ENCODE assay signal across 16 cellular contexts in the genomic region with DNA sequence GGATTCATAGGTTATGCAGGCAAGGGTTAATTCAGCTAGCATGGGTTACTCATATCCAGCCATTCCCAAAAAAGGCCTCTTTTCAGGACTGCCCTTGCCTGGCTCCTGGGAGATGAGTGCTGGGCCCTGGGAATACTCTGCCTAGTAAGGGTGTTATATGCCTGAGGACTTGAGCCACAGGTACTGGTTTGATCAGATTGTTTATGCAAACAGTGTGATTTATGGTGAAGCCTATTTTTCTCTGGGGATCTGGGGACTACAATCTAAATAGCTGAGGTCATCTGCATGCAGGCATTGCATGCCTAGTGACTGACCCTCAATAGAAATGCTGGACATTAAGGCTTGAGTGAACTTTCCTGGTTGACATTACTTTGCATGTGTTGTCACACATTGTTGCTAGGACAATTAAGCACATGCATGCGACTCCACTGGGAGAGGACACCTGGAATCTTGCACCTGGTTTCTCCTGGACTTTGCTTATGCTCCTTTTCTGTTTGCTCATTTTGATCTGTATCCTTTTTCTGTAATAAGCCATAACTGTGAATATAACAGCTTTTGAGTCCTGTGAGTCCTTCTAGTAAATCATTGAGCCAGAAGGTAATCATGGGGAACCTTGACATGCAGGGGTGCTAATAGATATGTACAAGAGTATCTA.
DNase-seq lines count a peak whose midpoint lies in the region; ATAC-seq and TF ChIP-seq lines count a peak whose summit lies in the region.
"Had no signal": no experiment of that assay in that cellular context is flagged by ENCODE, and none has a peak within 500 bp of the region (broad histone marks: within the 10 kb centered on the region; RNA-seq: fewer than 3 reads in every experiment).

No MANE protein-coding gene starts in this region.

- H3K79me2 ChIP-seq in GM23338 (replicated peaks; ENCODE audit: insufficient read depth), result no peaks in the 10 kb centered on the region

- H4K20me1 ChIP-seq in GM23338 (replicated peaks; ENCODE audit: insufficient read depth), result no peaks in the 10 kb centered on the region
- H4K20me1 ChIP-seq: BLaER1 had no signal

- no peaks in the 10 kb centered on the region for H3K36me3 ChIP-seq in GM23338 (ENCODE audit: insufficient read depth)
- H3K36me3 ChIP-seq: BLaER1 had no signal

- H3K27ac ChIP-seq in GM23338 (ENCODE audit: low read depth) (no peak overlapping the region), coronary artery (no peak overlapping the region)
- H3K27ac ChIP-seq: BLaER1 had no signal

- no peak for TF ChIP-seq CTCF in GM23338 (conservative IDR thresholded peaks at IDR 0.05; ENCODE audit: low read depth in 2 of 2)
- no peak for TF ChIP-seq CTCF in coronary artery (IDR thresholded peaks at IDR 0.05)

- peak; percentile 41; the same call in 2 of the 3 replicates for ATAC-seq in GM23338
- ATAC-seq: HCT116 had no signal

- H3K4me1 ChIP-seq in GM23338 (ENCODE audit: insufficient read depth), result no peaks in the 10 kb centered on the region
- H3K4me1 ChIP-seq: BLaER1 had no signal

- no peaks in the 10 kb centered on the region for H3K27me3 Mint-ChIP-seq in GM23338 (ENCODE audit: insufficient read depth, low read depth, poor library complexity)
- H3K27me3 Mint-ChIP-seq: IgD-negative memory B cell had no signal

- H3K9me3 Mint-ChIP-seq in GM23338, result no peaks in the 10 kb centered on the region
- H3K9me3 Mint-ChIP-seq: IgD-negative memory B cell had no signal

- no peak overlapping the region; the same call in 1 of the 2 replicates for H3K27ac Mint-ChIP-seq in GM23338
- H3K27ac Mint-ChIP-seq: IgD-negative memory B cell had no signal

- H3K4me3 ChIP-seq in GM23338 (no peak overlapping the region), coronary artery (no peak overlapping the region)
- H3K4me3 ChIP-seq: BLaER1 had no signal

- no peaks in the 10 kb centered on the region for H3K9me2 ChIP-seq in GM23338 (ENCODE audit: insufficient read depth)

- no peak for DNase-seq in GM23338 (ENCODE audit: low spot score)
- peak; percentile 36 for DNase-seq in NCI-H69 (lab: John Stamatoyannopoulos, UW)
- peak; percentile 39 for DNase-seq in kidney tubule cell (ENCODE audit: low spot score)
- DNase-seq in renal cortical epithelial cell (ENCODE audit: low read depth), result peak; percentile 17
- no peak for DNase-seq in coronary artery (ENCODE audit: low spot score)
- DNase-seq in DMS114 treated with DMSO at 0.1 percent for 48 hours (lab: John Stamatoyannopoulos, UW; ENCODE audit: unreplicated experiment), result no peak
- DNase-seq in cerebellar nuclear complex (lab: John Stamatoyannopoulos, UW), result no peak
- DNase-seq: DMS153, NCI-H1048, NCI-H187, NCI-H446 treated with DMSO at 0.1 percent for 48 hours, NCI-H82, SIG-M5 had no signal

- H3K4me2 ChIP-seq in GM23338, result no peak overlapping the region
- H3K4me2 ChIP-seq: BLaER1 had no signal

- H3K4me3 Mint-ChIP-seq in GM23338, result no peak overlapping the region

- peaks cover 13% of the 10 kb centered on the region for H3K4me1 Mint-ChIP-seq in GM23338
- H3K4me1 Mint-ChIP-seq: IgD-negative memory B cell had no signal

- H3K36me3 Mint-ChIP-seq in GM23338 (ENCODE audit: low read depth), result no peaks in the 10 kb centered on the region

- H3K27me3 ChIP-seq in GM23338 (ENCODE audit: insufficient read depth), result no peaks in the 10 kb centered on the region
- H3K27me3 ChIP-seq: BLaER1 had no signal

- no peaks in the 10 kb centered on the region for H3F3A ChIP-seq in GM23338 (replicated peaks; ENCODE audit: low read depth)

- H2AFZ ChIP-seq in GM23338, result no peak overlapping the region

TF ChIP-seq in GM23338, 12 proteins besides CTCF, POLR2A, EP300 and RAD21:
- no peak for TF ChIP-seq CREB1 (CRISPR knock-in tag; IDR thresholded peaks at IDR 0.05; ENCODE audit: low read depth)
- TF ChIP-seq POLR2AphosphoS5 (IDR thresholded peaks at IDR 0.05; ENCODE audit: low read depth), result no peak
- TF ChIP-seq, protein P1, sequence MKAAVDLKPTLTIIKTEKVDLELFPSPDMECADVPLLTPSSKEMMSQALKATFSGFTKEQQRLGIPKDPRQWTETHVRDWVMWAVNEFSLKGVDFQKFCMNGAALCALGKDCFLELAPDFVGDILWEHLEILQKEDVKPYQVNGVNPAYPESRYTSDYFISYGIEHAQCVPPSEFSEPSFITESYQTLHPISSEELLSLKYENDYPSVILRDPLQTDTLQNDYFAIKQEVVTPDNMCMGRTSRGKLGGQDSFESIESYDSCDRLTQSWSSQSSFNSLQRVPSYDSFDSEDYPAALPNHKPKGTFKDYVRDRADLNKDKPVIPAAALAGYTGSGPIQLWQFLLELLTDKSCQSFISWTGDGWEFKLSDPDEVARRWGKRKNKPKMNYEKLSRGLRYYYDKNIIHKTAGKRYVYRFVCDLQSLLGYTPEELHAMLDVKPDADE (IDR thresholded peaks at IDR 0.05), result no peak
- TF ChIP-seq, protein P2, sequence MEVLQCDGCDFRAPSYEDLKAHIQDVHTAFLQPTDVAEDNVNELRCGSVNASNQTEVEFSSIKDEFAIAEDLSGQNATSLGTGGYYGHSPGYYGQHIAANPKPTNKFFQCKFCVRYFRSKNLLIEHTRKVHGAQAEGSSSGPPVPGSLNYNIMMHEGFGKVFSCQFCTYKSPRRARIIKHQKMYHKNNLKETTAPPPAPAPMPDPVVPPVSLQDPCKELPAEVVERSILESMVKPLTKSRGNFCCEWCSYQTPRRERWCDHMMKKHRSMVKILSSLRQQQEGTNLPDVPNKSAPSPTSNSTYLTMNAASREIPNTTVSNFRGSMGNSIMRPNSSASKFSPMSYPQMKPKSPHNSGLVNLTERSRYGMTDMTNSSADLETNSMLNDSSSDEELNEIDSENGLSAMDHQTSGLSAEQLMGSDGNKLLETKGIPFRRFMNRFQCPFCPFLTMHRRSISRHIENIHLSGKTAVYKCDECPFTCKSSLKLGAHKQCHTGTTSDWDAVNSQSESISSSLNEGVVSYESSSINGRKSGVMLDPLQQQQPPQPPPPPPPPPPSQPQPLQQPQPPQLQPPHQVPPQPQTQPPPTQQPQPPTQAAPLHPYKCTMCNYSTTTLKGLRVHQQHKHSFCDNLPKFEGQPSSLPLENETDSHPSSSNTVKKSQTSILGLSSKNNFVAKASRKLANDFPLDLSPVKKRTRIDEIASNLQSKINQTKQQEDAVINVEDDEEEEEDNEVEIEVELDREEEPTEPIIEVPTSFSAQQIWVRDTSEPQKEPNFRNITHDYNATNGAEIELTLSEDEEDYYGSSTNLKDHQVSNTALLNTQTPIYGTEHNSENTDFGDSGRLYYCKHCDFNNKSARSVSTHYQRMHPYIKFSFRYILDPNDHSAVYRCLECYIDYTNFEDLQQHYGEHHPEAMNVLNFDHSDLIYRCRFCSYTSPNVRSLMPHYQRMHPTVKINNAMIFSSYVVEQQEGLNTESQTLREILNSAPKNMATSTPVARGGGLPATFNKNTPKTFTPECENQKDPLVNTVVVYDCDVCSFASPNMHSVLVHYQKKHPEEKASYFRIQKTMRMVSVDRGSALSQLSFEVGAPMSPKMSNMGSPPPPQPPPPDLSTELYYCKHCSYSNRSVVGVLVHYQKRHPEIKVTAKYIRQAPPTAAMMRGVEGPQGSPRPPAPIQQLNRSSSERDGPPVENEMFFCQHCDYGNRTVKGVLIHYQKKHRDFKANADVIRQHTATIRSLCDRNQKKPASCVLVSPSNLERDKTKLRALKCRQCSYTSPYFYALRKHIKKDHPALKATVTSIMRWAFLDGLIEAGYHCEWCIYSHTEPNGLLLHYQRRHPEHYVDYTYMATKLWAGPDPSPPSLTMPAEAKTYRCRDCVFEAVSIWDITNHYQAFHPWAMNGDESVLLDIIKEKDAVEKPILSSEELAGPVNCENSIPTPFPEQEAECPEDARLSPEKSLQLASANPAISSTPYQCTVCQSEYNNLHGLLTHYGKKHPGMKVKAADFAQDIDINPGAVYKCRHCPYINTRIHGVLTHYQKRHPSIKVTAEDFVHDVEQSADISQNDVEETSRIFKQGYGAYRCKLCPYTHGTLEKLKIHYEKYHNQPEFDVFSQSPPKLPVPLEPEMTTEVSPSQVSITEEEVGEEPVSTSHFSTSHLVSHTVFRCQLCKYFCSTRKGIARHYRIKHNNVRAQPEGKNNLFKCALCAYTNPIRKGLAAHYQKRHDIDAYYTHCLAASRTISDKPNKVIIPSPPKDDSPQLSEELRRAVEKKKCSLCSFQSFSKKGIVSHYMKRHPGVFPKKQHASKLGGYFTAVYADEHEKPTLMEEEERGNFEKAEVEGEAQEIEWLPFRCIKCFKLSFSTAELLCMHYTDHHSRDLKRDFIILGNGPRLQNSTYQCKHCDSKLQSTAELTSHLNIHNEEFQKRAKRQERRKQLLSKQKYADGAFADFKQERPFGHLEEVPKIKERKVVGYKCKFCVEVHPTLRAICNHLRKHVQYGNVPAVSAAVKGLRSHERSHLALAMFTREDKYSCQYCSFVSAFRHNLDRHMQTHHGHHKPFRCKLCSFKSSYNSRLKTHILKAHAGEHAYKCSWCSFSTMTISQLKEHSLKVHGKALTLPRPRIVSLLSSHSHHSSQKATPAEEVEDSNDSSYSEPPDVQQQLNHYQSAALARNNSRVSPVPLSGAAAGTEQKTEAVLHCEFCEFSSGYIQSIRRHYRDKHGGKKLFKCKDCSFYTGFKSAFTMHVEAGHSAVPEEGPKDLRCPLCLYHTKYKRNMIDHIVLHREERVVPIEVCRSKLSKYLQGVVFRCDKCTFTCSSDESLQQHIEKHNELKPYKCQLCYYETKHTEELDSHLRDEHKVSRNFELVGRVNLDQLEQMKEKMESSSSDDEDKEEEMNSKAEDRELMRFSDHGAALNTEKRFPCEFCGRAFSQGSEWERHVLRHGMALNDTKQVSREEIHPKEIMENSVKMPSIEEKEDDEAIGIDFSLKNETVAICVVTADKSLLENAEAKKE (CRISPR knock-in tag; IDR thresholded peaks at IDR 0.05), result no peak
- no peak for TF ChIP-seq EZH2 (IDR thresholded peaks at IDR 0.05; ENCODE audit: low read depth, unreplicated experiment)
- no peak for TF ChIP-seq JUNB (IDR thresholded peaks at IDR 0.05; ENCODE audit: unreplicated experiment)
- TF ChIP-seq ZNF331 (CRISPR knock-in tag; IDR thresholded peaks at IDR 0.05; ENCODE audit: low read depth), result no peak

Comparison
In these comparisons a context has a peak if more than half of its experiments do, and no peak if none do; other contexts are left out.
1. DNase-seq: peak in NCI-H69 (single experiment), kidney tubule cell (single experiment) and renal cortical epithelial cell (single experiment); none in GM23338 (single experiment), coronary artery (single experiment), DMS114 treated with DMSO at 0.1 percent for 48 hours (single experiment) and cerebellar nuclear complex (0 of 2).